19 cellular contexts compared by ENCODE assay signal in the genomic region with DNA sequence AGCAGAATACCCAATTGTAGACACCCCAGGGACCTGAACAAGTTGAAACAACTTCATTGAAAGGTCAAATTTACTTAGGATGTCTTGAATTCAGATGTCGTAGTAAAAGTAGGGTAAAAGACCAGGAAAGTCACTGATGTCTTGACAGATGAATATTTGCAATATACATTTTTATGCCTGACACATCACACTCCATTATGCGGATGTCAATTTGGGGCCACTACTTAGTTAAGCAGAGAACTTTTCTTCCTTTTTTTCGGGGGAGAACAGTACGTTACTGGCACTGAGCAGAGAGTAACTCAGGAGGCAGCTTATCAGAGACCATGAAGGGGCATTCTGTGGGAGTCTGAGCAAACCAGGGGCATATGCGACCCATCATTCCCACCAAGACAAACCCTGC. TPM values are rescaled to one million over a fixed set of nuclear protein-coding genes. Genes with fewer than 3 reads are reported as not detected.
"Had no signal": no experiment of that assay in that cellular context is flagged by ENCODE, and none has a peak within 500 bp of the region (broad histone marks: within the 10 kb centered on the region; RNA-seq: fewer than 3 reads in every experiment).

No MANE protein-coding gene starts in this region.

- H3K9me3 ChIP-seq: esophagus squamous epithelium, neutrophil, spleen, transverse colon had no signal

- H3K27ac ChIP-seq: esophagus squamous epithelium, foreskin keratinocyte, hepatocyte, neutrophil, transverse colon had no signal

- H3K4me2 ChIP-seq: hepatocyte had no signal

- H2AFZ ChIP-seq: hepatocyte had no signal

- H3K36me3 ChIP-seq: esophagus squamous epithelium, neutrophil, spleen, transverse colon had no signal

- DNase-seq: esophagus squamous epithelium; foreskin keratinocyte; head of caudate nucleus; left colon; left ventricle myocardium superior; mesendoderm; naive thymus-derived CD4-positive, alpha-beta T cell; posterior cingulate gyrus; spleen; stimulated activated CD4-positive, alpha-beta T cell treated with anti-CD3 and anti-CD28 coated beads, Interleukin-15, amount 100 ng/mL, for 24 hours; stimulated activated CD4-positive, alpha-beta T cell treated with anti-CD3 and anti-CD28 coated beads, Interleukin-1b, Interleukin-23, amount 100 ng/mL, for 48 hours; stimulated activated CD4-positive, alpha-beta T cell treated with anti-CD3 and anti-CD28 coated beads, Interleukin-4, amount 100 ng/mL, for 24 hours; transverse colon had no signal

- H3K79me2 ChIP-seq: hepatocyte had no signal

- H3K4me1 ChIP-seq: foreskin keratinocyte had no signal

- H3K4me3 ChIP-seq: hepatocyte, lung, spleen, transverse colon had no signal

- ATAC-seq: foreskin keratinocyte; left colon; left ventricle myocardium superior; naive thymus-derived CD4-positive, alpha-beta T cell; sciatic nerve; stimulated activated memory B cell treated with anti-CD40 and anti-IgM and Interleukin-4, amounts not matched to agents 10 μg/mL and 1 μg/mL and 100 μg/mL, for 72 hours had no signal

RNA-seq across cellular contexts. Expression of gene ITGA8, which starts 4.9 kb away (rescaled TPM):
- total RNA-seq: foreskin keratinocyte; mononuclear cell; naive thymus-derived CD4-positive, alpha-beta T cell had no signal
- polyA plus RNA-seq: foreskin keratinocyte; naive thymus-derived CD4-positive, alpha-beta T cell had no signal
